Comparison of ENCODE assay signal across 8 cellular contexts in the genomic region with DNA sequence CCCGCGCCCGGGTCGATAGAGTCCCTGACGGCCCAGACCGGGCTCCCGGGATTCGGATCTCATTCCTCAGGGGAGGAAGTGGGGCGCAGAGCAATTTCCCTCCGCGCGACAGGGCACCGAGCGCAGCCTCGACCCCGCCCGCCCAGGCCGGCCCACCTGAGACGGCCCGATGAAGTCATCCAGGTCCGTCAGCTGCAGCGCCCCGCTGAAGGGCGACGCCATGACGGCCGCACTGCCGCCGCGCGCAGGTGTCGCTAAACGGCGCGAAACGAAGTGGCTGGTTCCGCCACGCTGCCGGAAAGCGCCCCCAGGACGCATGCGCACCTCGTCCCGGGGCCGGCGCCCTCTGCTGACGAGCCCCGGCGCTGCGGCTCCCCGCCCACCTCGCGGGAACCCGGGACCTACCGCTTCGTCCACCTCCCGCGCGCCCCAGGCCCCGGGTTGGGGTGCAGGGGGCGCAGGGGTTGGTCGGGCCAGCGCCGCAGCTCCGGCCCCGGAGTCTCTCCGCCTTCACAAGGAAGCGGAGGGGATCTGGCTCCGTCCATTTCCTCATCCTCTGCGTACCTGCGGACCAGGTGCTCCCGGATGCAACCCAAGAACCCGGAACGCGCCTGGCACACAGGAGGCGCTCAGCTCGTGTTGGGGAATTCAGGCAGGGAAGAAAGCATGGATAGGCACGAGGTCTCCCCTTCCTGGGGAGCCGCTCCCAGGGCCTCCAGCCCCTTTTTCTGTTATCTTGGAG. TPM values are rescaled to one million over a fixed set of nuclear protein-coding genes. Genes with fewer than 3 reads are reported as not detected.
DNase-seq lines count a peak whose midpoint lies in the region; ATAC-seq and TF ChIP-seq lines count a peak whose summit lies in the region.

A gene (minus strand): TSS at position 234 of the 742 bp plus-strand sequence. CDS start 12 bp downstream, at position 222.

- no peaks in the 10 kb centered on the region for H3K9me3 Mint-ChIP-seq in activated T-helper 2 cell treated with anti-CD3 and anti-CD28 coated beads, Interferon-gamma antibody, Interleukin-2, Interleukin-4, amounts not matched to agents 10 μg/mL and 5 μg/mL and 100 μg/mL, durations not matched to agents 14 hours and 24 hours and 36 hours
- no peaks in the 10 kb centered on the region for H3K9me3 Mint-ChIP-seq in nephron progenitor cell
- H3K9me3 Mint-ChIP-seq in stimulated activated naive CD8-positive, alpha-beta T cell treated with anti-CD3 and anti-CD28 coated beads, Interleukin-15, amount 100 ng/mL, for 72 hours, result no peaks in the 10 kb centered on the region

- H3K27ac Mint-ChIP-seq in activated T-helper 2 cell treated with anti-CD3 and anti-CD28 coated beads, Interferon-gamma antibody, Interleukin-2, Interleukin-4, amounts not matched to agents 10 μg/mL and 5 μg/mL and 100 μg/mL, durations not matched to agents 14 hours and 24 hours and 36 hours, result peak within 1 kb of the TSS; percentile 62
- peak within 1 kb of the TSS; percentile 61 for H3K27ac Mint-ChIP-seq in nephron progenitor cell
- peak within 1 kb of the TSS; percentile 52 to 94 for H3K27ac Mint-ChIP-seq in stimulated activated naive CD8-positive, alpha-beta T cell treated with anti-CD3 and anti-CD28 coated beads, Interleukin-15, amount 100 ng/mL, for 72 hours

- H3K36me3 Mint-ChIP-seq in activated T-helper 2 cell treated with anti-CD3 and anti-CD28 coated beads, Interferon-gamma antibody, Interleukin-2, Interleukin-4, amounts not matched to agents 10 μg/mL and 5 μg/mL and 100 μg/mL, durations not matched to agents 14 hours and 24 hours and 36 hours (ENCODE audit: low read depth), result peaks cover 16% of the 10 kb centered on the region
- H3K36me3 Mint-ChIP-seq in nephron progenitor cell (ENCODE audit: low read depth), result peaks cover 4% of the 10 kb centered on the region

- peaks cover 11% of the 10 kb centered on the region for H3K4me1 Mint-ChIP-seq in activated T-helper 2 cell treated with anti-CD3 and anti-CD28 coated beads, Interferon-gamma antibody, Interleukin-2, Interleukin-4, amounts not matched to agents 10 μg/mL and 5 μg/mL and 100 μg/mL, durations not matched to agents 14 hours and 24 hours and 36 hours (ENCODE audit: low read depth)
- H3K4me1 Mint-ChIP-seq in nephron progenitor cell, result peaks cover 24% of the 10 kb centered on the region
- H3K4me1 Mint-ChIP-seq in stimulated activated naive CD8-positive, alpha-beta T cell treated with anti-CD3 and anti-CD28 coated beads, Interleukin-15, amount 100 ng/mL, for 72 hours, result peaks cover 33% of the 10 kb centered on the region

- no peak within 1 kb of the TSS; the same call in 1 of the 2 replicates for H3K27ac ChIP-seq in KMS-11

- H4K20me1 ChIP-seq in KMS-11 (ENCODE audit: insufficient read depth), result no peaks in the 10 kb centered on the region

- H3K27me3 Mint-ChIP-seq in activated T-helper 2 cell treated with anti-CD3 and anti-CD28 coated beads, Interferon-gamma antibody, Interleukin-2, Interleukin-4, amounts not matched to agents 10 μg/mL and 5 μg/mL and 100 μg/mL, durations not matched to agents 14 hours and 24 hours and 36 hours (ENCODE audit: low read depth), result no peaks in the 10 kb centered on the region
- H3K27me3 Mint-ChIP-seq in nephron progenitor cell (ENCODE audit: low read depth, poor library complexity), result peaks cover 6% of the 10 kb centered on the region
- H3K27me3 Mint-ChIP-seq in stimulated activated naive CD8-positive, alpha-beta T cell treated with anti-CD3 and anti-CD28 coated beads, Interleukin-15, amount 100 ng/mL, for 72 hours, result no peaks in the 10 kb centered on the region

- TF ChIP-seq CTCF in KMS-11 (conservative IDR thresholded peaks at IDR 0.05; ENCODE audit: low read depth, low read length) (peak; percentile 76), fibroblast of pulmonary artery (IDR thresholded peaks at IDR 0.05; ENCODE audit: low read length, missing control alignments) (peak; percentile 35), nephron progenitor cell (IDR thresholded peaks at IDR 0.05) (peak; percentile 87)

- H3K4me3 ChIP-seq in KMS-11 (IDR thresholded peaks at IDR 0.05; ENCODE audit: insufficient read depth, low read depth, low read length) (peak within 1 kb of the TSS; percentile 45), fibroblast of pulmonary artery (replicated peaks; ENCODE audit: low read depth, low read length) (peak within 1 kb of the TSS; percentile 84)

- H3K4me3 Mint-ChIP-seq in activated T-helper 2 cell treated with anti-CD3 and anti-CD28 coated beads, Interferon-gamma antibody, Interleukin-2, Interleukin-4, amounts not matched to agents 10 μg/mL and 5 μg/mL and 100 μg/mL, durations not matched to agents 14 hours and 24 hours and 36 hours (ENCODE audit: low read depth), result peak within 1 kb of the TSS; percentile 79
- peak within 1 kb of the TSS; percentile 84 for H3K4me3 Mint-ChIP-seq in nephron progenitor cell
- H3K4me3 Mint-ChIP-seq in stimulated activated naive CD8-positive, alpha-beta T cell treated with anti-CD3 and anti-CD28 coated beads, Interleukin-15, amount 100 ng/mL, for 72 hours, result peak within 1 kb of the TSS; percentile 85 to 87

- peak within 1 kb of the TSS; percentile 82 for H3K9ac ChIP-seq in KMS-11

- peaks cover 45% of the 10 kb centered on the region for H3K27me3 ChIP-seq in KMS-11 (ENCODE audit: insufficient read depth, low read depth)

- peak; percentile 67 for ATAC-seq in GM21619 (IDR thresholded peaks at IDR 0.05; ENCODE audit: unreplicated experiment)
- ATAC-seq in stimulated activated naive CD8-positive, alpha-beta T cell treated with anti-CD3 and anti-CD28 coated beads, Interleukin-15, amount 100 ng/mL, for 72 hours, result peak; percentile 85

- DNase-seq in DMS53 (lab: John Stamatoyannopoulos, UW), result peak; percentile 93
- DNase-seq in RPMI8226, result peak; percentile 97
- peak; percentile 91 for DNase-seq in activated T-helper 2 cell treated with anti-CD3 and anti-CD28 coated beads, Interferon-gamma antibody, Interleukin-2, Interleukin-4, amounts not matched to agents 10 μg/mL and 5 μg/mL and 100 μg/mL, durations not matched to agents 14 hours and 24 hours and 36 hours (ENCODE audit: low spot score)
- peak; percentile 91 for DNase-seq in fibroblast of pulmonary artery (ENCODE audit: low read depth)
- peak; percentile 94 for DNase-seq in nephron progenitor cell
- peak; percentile 94 to 97 for DNase-seq in stimulated activated naive CD8-positive, alpha-beta T cell treated with anti-CD3 and anti-CD28 coated beads, Interleukin-15, amount 100 ng/mL, for 72 hours

- intact Hi-C loops in activated T-helper 2 cell treated with anti-CD3 and anti-CD28 coated beads, Interferon-gamma antibody, Interleukin-2, Interleukin-4, amounts not matched to agents 10 μg/mL and 5 μg/mL and 100 μg/mL, durations not matched to agents 14 hours and 24 hours and 36 hours (cut with micrococcal nuclease), result loop anchor here (1.0 to 5.0 kb wide), 2 partner anchors 21 to 46 kb away; a partner anchor contains a TSS

- peak within 1 kb of the TSS; percentile 99 for H3K4me2 ChIP-seq in KMS-11

- peaks cover 30% of the 10 kb centered on the region for H3K4me1 ChIP-seq in KMS-11 (ENCODE audit: low read depth, poor library complexity, severe bottlenecking)

- peaks cover 10% of the 10 kb centered on the region; the same call in 1 of the 2 replicates for H3K79me2 ChIP-seq in KMS-11 (ENCODE audit: insufficient read depth, low read depth)

- H2AFZ ChIP-seq in KMS-11 (ENCODE audit: low read depth), result peak within 1 kb of the TSS; percentile 74

- H3K36me3 ChIP-seq in KMS-11 (ENCODE audit: insufficient read depth), result no peaks in the 10 kb centered on the region

RNA-seq across cellular contexts. Expression of the gene that starts here (rescaled TPM):
- total RNA-seq in activated T-helper 2 cell treated with anti-CD3 and anti-CD28 coated beads, Interferon-gamma antibody, Interleukin-2, Interleukin-4, amounts not matched to agents 10 μg/mL and 5 μg/mL and 100 μg/mL, durations not matched to agents 14 hours and 24 hours and 36 hours, result 42.8 and 43.4 TPM in 2 replicates

Comparison
In these comparisons a context has a peak if more than half of its experiments do, and no peak if none do; other contexts are left out.
1. CTCF ChIP-seq: peak in every context shown above with its lines; median percentile 87 in nephron progenitor cell; 76 in KMS-11; 35 in fibroblast of pulmonary artery.